ENCODE assay signal across 11 cellular contexts in the genomic region with DNA sequence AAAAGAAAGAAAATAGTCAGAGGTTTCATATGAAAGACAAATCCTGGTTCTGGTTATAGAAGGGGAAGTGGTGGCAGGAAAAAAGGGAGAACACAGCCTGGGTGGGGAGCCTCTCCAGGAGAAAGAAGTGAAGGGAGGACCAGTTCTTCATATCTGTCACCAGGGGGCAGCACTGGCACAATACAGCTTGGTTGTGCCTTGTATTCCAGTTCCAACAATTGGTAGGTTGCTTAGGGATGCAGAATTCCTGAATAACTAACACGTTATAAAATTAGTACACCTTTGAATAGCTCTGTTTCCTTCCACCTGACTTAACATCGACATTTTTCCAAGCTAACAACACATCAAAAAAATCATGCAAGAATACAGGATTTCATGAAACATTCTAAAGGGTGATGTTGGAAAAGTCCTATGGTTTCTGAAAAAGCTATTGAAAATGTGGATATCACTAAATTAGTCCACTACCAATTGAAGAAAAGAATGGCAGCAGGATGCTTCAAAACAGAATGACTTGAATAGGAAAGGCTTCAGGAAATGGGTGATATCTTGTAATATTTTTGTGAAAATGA. TPM values are rescaled to one million over a fixed set of nuclear protein-coding genes. Genes with fewer than 3 reads are reported as not detected.
DNase-seq lines count a peak whose midpoint lies in the region; ATAC-seq, FAIRE-seq and TF ChIP-seq lines count a peak whose summit lies in the region.
"Had no signal": no experiment of that assay in that cellular context is flagged by ENCODE, and none has a peak within 500 bp of the region (broad histone marks: within the 10 kb centered on the region; RNA-seq: fewer than 3 reads in every experiment).

No MANE protein-coding gene starts in this region.

- no peak for FAIRE-seq in keratinocyte (lab: Jason Lieb, UNC)

- H3K4me1 Mint-ChIP-seq in CD14-positive monocyte: peaks cover 8% of the 10 kb centered on the region

- H3K4me2 ChIP-seq in keratinocyte (ENCODE audit: control insufficient read depth, extremely low read depth, insufficient read depth, low read depth, low read length): no peak overlapping the region

- dilution Hi-C loops in keratinocyte (cut with MboI; ENCODE audit: extremely low pct_ligation_motif_present, low sequenced_read_pairs): no loop called here

- no peak overlapping the region for H3K9ac ChIP-seq in keratinocyte (ENCODE audit: control insufficient read depth, extremely low read depth, insufficient read depth, low read length)

- no peak for ATAC-seq in GM19351 (IDR thresholded peaks at IDR 0.05; ENCODE audit: unreplicated experiment)
- ATAC-seq in GM21576 (IDR thresholded peaks at IDR 0.05; ENCODE audit: unreplicated experiment): no peak

- H3K27me3 Mint-ChIP-seq in CD14-positive monocyte (ENCODE audit: low read depth in 3 of 3): peaks cover 0 to 6% (median 5%) of the 10 kb centered on the region in 3 donors
- H3K27me3 Mint-ChIP-seq: activated naive CD8-positive, alpha-beta T cell treated with anti-CD3 and anti-CD28 coated beads, Interleukin-2, amount 10 ng/mL, durations not matched to agents 7 days and 5 days had no signal

- TF ChIP-seq CTCF in CD14-positive monocyte (IDR thresholded peaks at IDR 0.05) (peak; percentile 58), WI38 (IDR thresholded peaks at IDR 0.05; ENCODE audit: low read depth, low read length) (0 out of 2 replicates have a peak, but pooled peaks have one; percentile 21), keratinocyte (optimal IDR thresholded peaks at IDR 0.05 in 1 of 3, IDR thresholded peaks at IDR 0.05 in 1 of 3, conservative IDR thresholded peaks at IDR 0.05 in 1 of 3; ENCODE audit: extremely low read depth in 1 of 3, insufficient read depth in 2 of 3, low read length in 3 of 3) (peak; percentile 49 to 62 (median 54))

- H3K27me3 ChIP-seq in H7 (ENCODE audit: control insufficient read depth, insufficient read depth, low read length) (no peaks in the 10 kb centered on the region), keratinocyte (ENCODE audit: control insufficient read depth, extremely low read depth, insufficient read depth, low read length) (peaks cover 5% of the 10 kb centered on the region)
- H3K27me3 ChIP-seq: upper lobe of left lung had no signal

- H2AFZ ChIP-seq in keratinocyte (ENCODE audit: control insufficient read depth, low read length): no peak overlapping the region

- no peak overlapping the region for H3K4me3 Mint-ChIP-seq in CD14-positive monocyte
- H3K4me3 Mint-ChIP-seq: activated naive CD8-positive, alpha-beta T cell treated with anti-CD3 and anti-CD28 coated beads, Interleukin-2, amount 10 ng/mL, durations not matched to agents 7 days and 5 days had no signal

- peaks cover 6% of the 10 kb centered on the region for H3K9me3 ChIP-seq in keratinocyte (ENCODE audit: control insufficient read depth, low read depth, low read length)

- intact Hi-C loops in CD14-positive monocyte (cut with micrococcal nuclease): no loop called here

- no peaks in the 10 kb centered on the region for H3K36me3 Mint-ChIP-seq in CD14-positive monocyte
- H3K36me3 Mint-ChIP-seq: activated naive CD8-positive, alpha-beta T cell treated with anti-CD3 and anti-CD28 coated beads, Interleukin-2, amount 10 ng/mL, durations not matched to agents 7 days and 5 days had no signal

- no peak overlapping the region for H3K27ac Mint-ChIP-seq in CD14-positive monocyte
- H3K27ac Mint-ChIP-seq: activated naive CD8-positive, alpha-beta T cell treated with anti-CD3 and anti-CD28 coated beads, Interleukin-2, amount 10 ng/mL, durations not matched to agents 7 days and 5 days had no signal

- H3K4me1 ChIP-seq in keratinocyte (ENCODE audit: control insufficient read depth, extremely low read depth, insufficient read depth, low read length): no peaks in the 10 kb centered on the region
- H3K4me1 ChIP-seq: upper lobe of left lung had no signal

- no peaks in the 10 kb centered on the region for H4K20me1 ChIP-seq in keratinocyte (ENCODE audit: control insufficient read depth, extremely low read depth, insufficient read depth, low read length)

- DNase-seq in CD14-positive monocyte (ENCODE audit: low spot score): no peak
- DNase-seq in H7: peak; percentile 41
- no peak for DNase-seq in keratinocyte (ENCODE audit: low read depth, low spot score)
- DNase-seq in cerebellum (ENCODE audit: low spot score): no peak
- DNase-seq in germinal center (ENCODE audit: low spot score): no peak
- DNase-seq: activated naive CD8-positive, alpha-beta T cell treated with anti-CD3 and anti-CD28 coated beads, Interleukin-2, amount 10 ng/mL, durations not matched to agents 7 days and 5 days; naive B cell; upper lobe of left lung had no signal

- H3K9me1 ChIP-seq in keratinocyte (ENCODE audit: control insufficient read depth, extremely low read depth, insufficient read depth, low read length): no peaks in the 10 kb centered on the region

- H3K27ac ChIP-seq in keratinocyte (ENCODE audit: control insufficient read depth, insufficient read depth, low read length): no peak overlapping the region
- H3K27ac ChIP-seq: upper lobe of left lung had no signal

- H3K4me3 ChIP-seq in H7 (ENCODE audit: insufficient read depth, low read depth, low read length) (no peak overlapping the region), WI38 (ENCODE audit: low read depth, low read length) (no peak overlapping the region), keratinocyte (ENCODE audit: control insufficient read depth in 2 of 3, extremely low read depth in 1 of 3, insufficient read depth in 2 of 3, low read depth in 1 of 3, low read length in 3 of 3) (no peak overlapping the region)
- H3K4me3 ChIP-seq: upper lobe of left lung had no signal

- H3K79me2 ChIP-seq in keratinocyte (ENCODE audit: control insufficient read depth, insufficient read depth, low read length): no peaks in the 10 kb centered on the region

- H3K36me3 ChIP-seq in H7 (replicated peaks; ENCODE audit: control insufficient read depth, insufficient read depth, low read length) (no peaks in the 10 kb centered on the region), keratinocyte (ENCODE audit: control insufficient read depth in 2 of 2, extremely low read depth in 1 of 2, insufficient read depth in 2 of 2, low read length in 2 of 2) (no peaks in the 10 kb centered on the region)
- H3K36me3 ChIP-seq: upper lobe of left lung had no signal

- peaks cover 15 to 40% (median 28%) of the 10 kb centered on the region in 7 donors for H3K9me3 Mint-ChIP-seq in CD14-positive monocyte

RNA-seq across cellular contexts. Expression of a gene that starts 52.9 kb away (rescaled TPM):
- polyA plus RNA-seq in CD14-positive monocyte (not detected), keratinocyte (not detected in 3 replicates)
- total RNA-seq in H7 (2014; rRNA removed; shearing (Covaris generic)): 44.4 and 190 TPM in 2 replicates
- polyA plus RNA-seq in keratinocyte (2011; ENCODE audit: low read depth): not detected
- polyA plus RNA-seq in keratinocyte (2011; cell fraction: cytosol; rRNA removed): not detected in 2 replicates
- polyA plus RNA-seq in keratinocyte (2011; cell fraction: nucleus; rRNA removed): not detected in 2 replicates
- polyA plus RNA-seq in keratinocyte (2012; ENCODE audit: low replicate concordance): not detected in 2 replicates
- polyA minus RNA-seq in keratinocyte: not detected in 3 replicates
- not detected for polyA minus RNA-seq in keratinocyte (2011; cell fraction: cytosol; rRNA and poly(A)+ RNA removed)
- not detected in 2 replicates for polyA minus RNA-seq in keratinocyte (2011; cell fraction: nucleus; rRNA and poly(A)+ RNA removed)
- 4.7 TPM for total RNA-seq in cerebellum
- total RNA-seq: upper lobe of left lung had no signal
